Comparison of ENCODE assay signal across 9 cellular contexts in genomic region chr5:173885481-173886010, GRCh38. TPM values are rescaled to one million over a fixed set of nuclear protein-coding genes. Genes with fewer than 3 reads are reported as not detected.
DNase-seq lines count a peak whose midpoint lies in the region; ATAC-seq and TF ChIP-seq lines count a peak whose summit lies in the region.
"Had no signal": no experiment of that assay in that cellular context is flagged by ENCODE, and none has a peak within 500 bp of the region (broad histone marks: within the 10 kb centered on the region; RNA-seq: fewer than 3 reads in every experiment).

No MANE protein-coding gene starts in this region.

- H3K27me3 Mint-ChIP-seq in T-helper 17 cell: no peaks in the 10 kb centered on the region
- H3K27me3 Mint-ChIP-seq in type B pancreatic cell: peaks cover 19% of the 10 kb centered on the region

- H3K9me3 Mint-ChIP-seq in type B pancreatic cell: no peaks in the 10 kb centered on the region

- H3K9me3 ChIP-seq in right atrium auricular region (no peaks in the 10 kb centered on the region), T-helper 17 cell (ENCODE audit: control insufficient read depth, low read length, poor library complexity, severe bottlenecking) (peaks cover 2% of the 10 kb centered on the region)

- H3K27me3 ChIP-seq in right atrium auricular region (no peaks in the 10 kb centered on the region), foreskin keratinocyte (no peaks in the 10 kb centered on the region)

- H3K4me1 Mint-ChIP-seq in T-helper 17 cell (peaks cover 50% of the 10 kb centered on the region), type B pancreatic cell (ENCODE audit: unreplicated experiment) (peaks cover 35% of the 10 kb centered on the region)

- H3K36me3 ChIP-seq in right atrium auricular region: no peaks in the 10 kb centered on the region

- DNase-seq in right atrium auricular region (ENCODE audit: low spot score) (no peak), cardiac septum (ENCODE audit: low spot score) (no peak), T-helper 17 cell (no peak), foreskin keratinocyte (no peak), type B pancreatic cell (ENCODE audit: extremely low spot score, unreplicated experiment) (no peak), RPMI8226 (no peak), putamen (ENCODE audit: low spot score) (no peak), epidermal melanocyte (ENCODE audit: insufficient read length, low spot score) (no peak)

- H3K4me3 Mint-ChIP-seq in T-helper 17 cell (peak overlapping the region; percentile 84), type B pancreatic cell (peak overlapping the region; percentile 68)

- H3K36me3 Mint-ChIP-seq in T-helper 17 cell (ENCODE audit: low read depth) (peaks cover 8% of the 10 kb centered on the region), type B pancreatic cell (peaks cover 5% of the 10 kb centered on the region)

- ATAC-seq in T-helper 17 cell: no peak
- ATAC-seq in foreskin keratinocyte: no peak

- TF ChIP-seq CTCF in right atrium auricular region (IDR thresholded peaks at IDR 0.05) (no peak), foreskin keratinocyte (conservative IDR thresholded peaks at IDR 0.05) (peak; percentile 33), type B pancreatic cell (conservative IDR thresholded peaks at IDR 0.05) (no peak)

- peak overlapping the region; percentile 99 for H3K27ac Mint-ChIP-seq in T-helper 17 cell
- peak overlapping the region; percentile 78 for H3K27ac Mint-ChIP-seq in type B pancreatic cell

- peaks cover 0 to 19% of the 10 kb centered on the region in 2 donors for H3K4me1 ChIP-seq in right atrium auricular region
- H3K4me1 ChIP-seq in foreskin keratinocyte: peaks cover 21% of the 10 kb centered on the region

- intact Hi-C loops in cardiac septum (cut with DNase I): loop anchor here (2.0 to 5.0 kb wide), 2 partner anchors 25 to 113 kb away; no protein-coding TSS in a partner anchor

- H3K27ac ChIP-seq in right atrium auricular region (peak overlapping the region; percentile 1 to 4), foreskin keratinocyte (no peak overlapping the region)
- H3K27ac ChIP-seq: C4-2B had no signal

- no peak overlapping the region for H3K4me3 ChIP-seq in right atrium auricular region

RNA-seq across cellular contexts. Expression of gene CPEB4, which starts 2.6 kb away (rescaled TPM):
- total RNA-seq in right atrium auricular region (100 to 1,000 TPM in 1 of 2 donors, 10 to 100 TPM in 1; 79.5 to 127 TPM), cardiac septum (187 TPM), T-helper 17 cell (10 to 100 TPM; 25.3 to 33.3 TPM), foreskin keratinocyte (9.0 and 10.6 TPM in 2 replicates), type B pancreatic cell (ENCODE audit: low replicate concordance) (53.2 and 56.1 TPM in 2 replicates)
- 1.0 and 1.2 TPM in 2 replicates for polyA plus RNA-seq in foreskin keratinocyte
